ENCODE assay signal across 14 cellular contexts in the genomic region with DNA sequence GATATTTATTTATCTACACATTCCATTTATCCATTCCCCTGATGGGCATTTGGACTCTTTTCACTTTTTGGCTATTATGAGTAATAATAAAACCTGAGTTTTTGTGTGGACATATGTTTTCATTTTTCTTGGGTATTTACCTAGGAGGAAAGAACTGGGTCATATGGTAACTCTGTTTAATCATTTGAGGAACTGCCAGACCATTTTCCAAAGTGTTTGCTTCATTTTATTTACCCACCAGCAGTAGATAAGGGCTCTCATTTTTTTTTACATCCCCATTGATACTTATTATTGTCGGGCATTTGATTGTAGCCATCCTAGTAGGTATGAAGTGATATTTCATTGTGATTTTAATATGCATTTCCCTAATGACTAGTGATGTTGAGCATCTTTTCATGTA.
"Had no signal": no experiment of that assay in that cellular context is flagged by ENCODE, and none has a peak within 500 bp of the region (broad histone marks: within the 10 kb centered on the region; RNA-seq: fewer than 3 reads in every experiment).

No MANE protein-coding gene starts in this region.

- DNase-seq: effector memory CD8-positive, alpha-beta T cell; foreskin keratinocyte; kidney; left cardiac atrium; mammary epithelial cell; naive thymus-derived CD4-positive, alpha-beta T cell; nephron progenitor cell; right cardiac atrium; small intestine; stimulated activated CD4-positive, alpha-beta T cell treated with anti-CD3 and anti-CD28 coated beads, Interleukin-12 subunit alpha, Interleukin-12 subunit beta, amount 100 ng/mL, for 4 hours; stimulated activated naive CD4-positive, alpha-beta T cell; trophoblast cell had no signal

- H3K27me3 ChIP-seq: esophagus muscularis mucosa, foreskin keratinocyte had no signal

- H3K9me3 ChIP-seq: esophagus muscularis mucosa had no signal

- ATAC-seq: effector memory CD8-positive, alpha-beta T cell; foreskin keratinocyte; left cardiac atrium; naive thymus-derived CD4-positive, alpha-beta T cell; right cardiac atrium had no signal

- H3K4me1 ChIP-seq: esophagus muscularis mucosa, foreskin keratinocyte had no signal

- H3K4me3 ChIP-seq: esophagus muscularis mucosa had no signal

- H3K27ac ChIP-seq: epithelial cell of prostate, esophagus muscularis mucosa, foreskin keratinocyte had no signal
